Comparison of ENCODE assay signal across 8 cellular contexts in the genomic region with DNA sequence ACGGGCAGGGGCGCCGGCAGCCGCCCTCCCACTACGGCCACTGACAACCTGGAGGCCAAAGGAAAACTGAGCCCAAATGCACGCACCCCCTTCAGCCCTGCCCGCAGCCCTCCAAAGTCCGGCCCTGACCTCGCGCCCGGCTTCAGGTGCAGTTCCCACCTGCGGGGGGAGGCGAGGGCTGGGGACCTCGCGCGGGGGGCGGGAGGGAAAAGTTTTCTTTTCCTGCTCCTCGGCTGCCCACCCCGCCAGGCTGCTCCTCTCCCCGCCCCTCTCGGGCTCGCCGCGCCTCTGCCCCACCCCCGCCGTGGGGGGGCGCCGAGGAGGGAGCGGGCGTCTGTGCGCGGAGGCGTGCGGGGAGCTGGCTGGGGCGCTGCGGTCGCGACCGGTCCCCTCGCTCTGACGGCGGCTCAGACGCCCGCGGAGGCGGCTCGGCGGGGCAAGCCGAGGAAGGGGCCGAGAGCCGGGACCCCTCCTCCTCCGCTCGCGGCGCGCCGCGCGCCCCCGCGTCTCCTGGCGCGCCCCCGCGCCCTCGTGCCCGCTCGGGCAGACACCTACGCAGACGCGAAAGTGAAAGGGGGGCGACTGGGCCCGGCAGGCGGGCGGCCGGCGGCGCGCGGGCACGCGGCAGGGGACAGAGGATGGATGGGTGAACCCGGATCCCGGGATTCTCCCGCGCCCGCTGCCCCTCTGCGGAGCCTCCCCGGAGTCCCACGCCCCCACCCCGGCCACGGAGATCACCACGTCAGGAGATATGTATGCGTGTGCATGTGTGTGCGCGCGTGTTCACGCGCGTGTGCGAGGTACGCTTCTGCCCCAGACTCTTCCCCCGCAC. TPM values are rescaled to one million over a fixed set of nuclear protein-coding genes. Genes with fewer than 3 reads are reported as not detected.
DNase-seq lines count a peak whose midpoint lies in the region; TF ChIP-seq lines count a peak whose summit lies in the region.

No MANE protein-coding gene starts in this region.

- peak overlapping the region; percentile 82 for H3K4me3 ChIP-seq in OCI-LY7 (ENCODE audit: low read depth, low read length, poor library complexity, severe bottlenecking)
- peak overlapping the region; percentile 76 for H3K4me3 ChIP-seq in parathyroid adenoma (ENCODE audit: low read depth, low read length)
- H3K4me3 ChIP-seq in transverse colon = peak overlapping the region; percentile 60 to 94 (median 86)

- no peak for TF ChIP-seq EP300 in transverse colon (IDR thresholded peaks at IDR 0.05; ENCODE audit: low read depth)

- POLR2A ChIA-PET in OCI-LY7 (lab: Charles Lee) = interaction anchor here (0.5 to 1.2 kb wide), 2 partner anchors 84 to 385 kb away, joined by 5 to 8 read pairs; no protein-coding TSS in a partner anchor

- H3K36me3 ChIP-seq in OCI-LY7 (ENCODE audit: insufficient read depth, low read length) = no peaks in the 10 kb centered on the region
- H3K36me3 ChIP-seq in parathyroid adenoma (ENCODE audit: control insufficient read depth, insufficient read depth, low read length) = no peaks in the 10 kb centered on the region
- H3K36me3 ChIP-seq in transverse colon = no peaks in the 10 kb centered on the region

- DNase-seq in NCI-H2171 treated with DMSO at 0.1 percent for 48 hours (lab: John Stamatoyannopoulos, UW) = peak; percentile 1
- no peak for DNase-seq in NCI-H2171 (lab: John Stamatoyannopoulos, UW)
- DNase-seq in OCI-LY7 (ENCODE audit: low spot score) = peak; percentile 53
- DNase-seq in activated naive CD4-positive, alpha-beta T cell treated with anti-CD3 and anti-CD28 coated beads, Interleukin-2, amount 10 ng/mL, durations not matched to agents 7 days and 5 days = peak; percentile 74
- DNase-seq in cardiac septum (ENCODE audit: low spot score) = peak; percentile 84
- DNase-seq in transverse colon = peak; percentile 79
- no peak for DNase-seq in NCI-H128 (lab: John Stamatoyannopoulos, UW; ENCODE audit: unreplicated experiment)

- no peak overlapping the region for H3K27ac Mint-ChIP-seq in activated naive CD4-positive, alpha-beta T cell treated with anti-CD3 and anti-CD28 coated beads, Interleukin-2, amount 10 ng/mL, durations not matched to agents 7 days and 5 days

- H3K36me3 Mint-ChIP-seq in activated naive CD4-positive, alpha-beta T cell treated with anti-CD3 and anti-CD28 coated beads, Interleukin-2, amount 10 ng/mL, durations not matched to agents 7 days and 5 days = no peaks in the 10 kb centered on the region

- H3K27me3 ChIP-seq in parathyroid adenoma (ENCODE audit: control insufficient read depth, insufficient read depth, low read length) (no peaks in the 10 kb centered on the region), transverse colon (no peaks in the 10 kb centered on the region)

- no peak overlapping the region for H3K27ac ChIP-seq in OCI-LY7 (ENCODE audit: low read depth, low read length, poor library complexity, severe bottlenecking)
- H3K27ac ChIP-seq in parathyroid adenoma = peak overlapping the region; percentile 97
- peak overlapping the region; percentile 89 to 98 (median 93) for H3K27ac ChIP-seq in transverse colon

- peaks cover 48% of the 10 kb centered on the region for H3K27me3 Mint-ChIP-seq in activated naive CD4-positive, alpha-beta T cell treated with anti-CD3 and anti-CD28 coated beads, Interleukin-2, amount 10 ng/mL, durations not matched to agents 7 days and 5 days

- WGBS in transverse colon (ENCODE audit: low coverage in 1 of 2), 2 donors = 0 to 12% methylated on average over 10 to 35 of the region's 103 CpGs

- no peak overlapping the region for H3K9ac ChIP-seq in parathyroid adenoma

- no peaks in the 10 kb centered on the region for H3K9me2 ChIP-seq in OCI-LY7 (ENCODE audit: insufficient read depth, low read length)

- H3K4me3 Mint-ChIP-seq in activated naive CD4-positive, alpha-beta T cell treated with anti-CD3 and anti-CD28 coated beads, Interleukin-2, amount 10 ng/mL, durations not matched to agents 7 days and 5 days = peak overlapping the region; percentile 83

- H3K4me1 ChIP-seq in OCI-LY7 (ENCODE audit: insufficient read depth, low read length, poor library complexity, severe bottlenecking) (peaks cover 14% of the 10 kb centered on the region), parathyroid adenoma (no peaks in the 10 kb centered on the region), transverse colon (peaks cover 0 to 16% (median 8%) of the 10 kb centered on the region in 4 donors)

- in situ Hi-C loops in transverse colon (cut with MboI; ENCODE audit: low pct_ligation_motif_present in 1 of 4, low pct_unique_long_range_greater_than_20kb in 1 of 4, low sequenced_read_pairs in 3 of 4) = no loop called here

- peak overlapping the region; percentile 69 for H2AFZ ChIP-seq in OCI-LY7 (ENCODE audit: low read length)
- H2AFZ ChIP-seq in parathyroid adenoma = peak overlapping the region; percentile 86

- no peaks in the 10 kb centered on the region for H4K20me1 ChIP-seq in OCI-LY7 (ENCODE audit: insufficient read depth, low read length)

- H3K79me2 ChIP-seq in OCI-LY7 (ENCODE audit: insufficient read depth, low read depth, low read length) (no peaks in the 10 kb centered on the region), parathyroid adenoma (peaks cover 6% of the 10 kb centered on the region)

- H3K4me2 ChIP-seq in OCI-LY7 (ENCODE audit: low read length) = peak overlapping the region; percentile 87
- H3K4me2 ChIP-seq in parathyroid adenoma (ENCODE audit: low read length) = peak overlapping the region; percentile 79

- CTCF ChIA-PET in OCI-LY7 (lab: Charles Lee; ENCODE audit: unreplicated experiment) = no interaction called here
- CTCF ChIA-PET in activated naive CD4-positive, alpha-beta T cell treated with anti-CD3 and anti-CD28 coated beads, Interleukin-2, amount 10 ng/mL, durations not matched to agents 7 days and 5 days (lab: Charles Lee) = no interaction called here

- TF ChIP-seq CTCF in OCI-LY7 (conservative IDR thresholded peaks at IDR 0.05; ENCODE audit: low read length) = no peak
- TF ChIP-seq CTCF in parathyroid adenoma (IDR thresholded peaks at IDR 0.05) = no peak
- TF ChIP-seq CTCF in transverse colon (IDR thresholded peaks at IDR 0.05) = no peak

- H3K4me1 Mint-ChIP-seq in activated naive CD4-positive, alpha-beta T cell treated with anti-CD3 and anti-CD28 coated beads, Interleukin-2, amount 10 ng/mL, durations not matched to agents 7 days and 5 days = peaks cover 31% of the 10 kb centered on the region

- no peaks in the 10 kb centered on the region for H3K9me3 Mint-ChIP-seq in activated naive CD4-positive, alpha-beta T cell treated with anti-CD3 and anti-CD28 coated beads, Interleukin-2, amount 10 ng/mL, durations not matched to agents 7 days and 5 days

- no peaks in the 10 kb centered on the region for H3K9me3 ChIP-seq in OCI-LY7 (ENCODE audit: low read length)
- no peaks in the 10 kb centered on the region for H3K9me3 ChIP-seq in parathyroid adenoma (ENCODE audit: control insufficient read depth, low read length)
- no peaks in the 10 kb centered on the region for H3K9me3 ChIP-seq in transverse colon

- BruUV-seq in OCI-LY7 (replicated peaks; lab: Mats Ljungman, UMichigan) = no TSS peak

- no peak for TF ChIP-seq POLR2A in transverse colon (IDR thresholded peaks at IDR 0.05)

- intact Hi-C loops in OCI-LY7 (cut with micrococcal nuclease; ENCODE audit: unreplicated experiment) (no loop called here), cardiac septum (cut with DNase I) (loop anchor here (10.0 kb wide), 1 partner anchor 100 kb away; no protein-coding TSS in a partner anchor), transverse colon (cut with DNase I; ENCODE audit: low total_unique reads) (no loop called here)

RNA-seq across cellular contexts. Expression of a gene that starts 3.1 kb away (rescaled TPM):
- 2.7 and 5.2 TPM in 2 replicates for total RNA-seq in OCI-LY7 (2014; rRNA removed; shearing (Covaris generic))
- total RNA-seq in OCI-LY7 (2022) = 2.0 and 2.4 TPM in 2 replicates
- 17.3 TPM for total RNA-seq in cardiac septum
- 100 to 1,000 TPM in 3 of 4 donors, 10 to 100 TPM in 1; 55.5 to 147 (median 125) TPM for total RNA-seq in transverse colon

Comparison
In these comparisons a context has a peak if more than half of its experiments do, and no peak if none do; other contexts are left out.
1. DNase-seq: peak in NCI-H2171 treated with DMSO at 0.1 percent for 48 hours (single experiment), OCI-LY7 (single experiment), activated naive CD4-positive, alpha-beta T cell treated with anti-CD3 and anti-CD28 coated beads, Interleukin-2, amount 10 ng/mL, durations not matched to agents 7 days and 5 days (single experiment), cardiac septum (single experiment) and transverse colon (single experiment); none in NCI-H2171 (single experiment) and NCI-H128 (single experiment).
2. Peak in every context shown above with its lines, with median percentiles within 50 percentile points of each other: H3K4me3 ChIP-seq.